10 cellular contexts compared by ENCODE assay signal in the genomic region with DNA sequence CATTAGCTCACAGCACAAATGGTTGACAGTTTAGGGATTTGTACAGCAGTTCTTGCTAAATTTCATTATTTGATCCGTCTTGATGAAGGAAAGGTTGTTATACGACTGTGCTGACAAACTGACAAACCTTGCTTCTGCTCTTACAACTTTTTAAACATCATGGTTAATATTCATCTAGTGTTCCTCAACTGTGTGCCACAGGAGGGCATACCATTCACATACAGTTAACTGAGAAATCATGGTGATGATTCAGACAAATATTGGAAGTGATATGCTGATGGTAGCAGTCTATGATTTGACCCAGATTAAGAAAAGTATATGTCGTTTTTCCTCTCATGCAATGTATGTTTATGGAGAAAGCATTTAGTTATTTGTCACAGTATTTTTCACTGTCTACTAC.
DNase-seq lines count a peak whose midpoint lies in the region; ATAC-seq and TF ChIP-seq lines count a peak whose summit lies in the region.
"Had no signal": no experiment of that assay in that cellular context is flagged by ENCODE, and none has a peak within 500 bp of the region (broad histone marks: within the 10 kb centered on the region; RNA-seq: fewer than 3 reads in every experiment).

No MANE protein-coding gene starts in this region.

- POLR2A ChIA-PET in SK-N-SH (lab: Yijun Ruan, JAX): no interaction called here

- H3K9ac ChIP-seq in KMS-11 (no peak overlapping the region), SK-N-SH (no peak overlapping the region)

- no peaks in the 10 kb centered on the region for H3K36me3 Mint-ChIP-seq in Calu3 (ENCODE audit: insufficient read depth, unreplicated experiment)

- no TSS peak for BruUV-seq in Calu3 (replicated peaks; lab: Mats Ljungman, UMichigan)

- no peaks in the 10 kb centered on the region for H3K9me2 ChIP-seq in SK-N-SH

- CTCF ChIA-PET in Calu3 (lab: Charles Lee): no interaction called here
- CTCF ChIA-PET in SK-N-SH (lab: Yijun Ruan, JAX): interaction anchor here (0.6 to 1.6 kb wide), 6 partner anchors 9 to 852 kb away, joined by 3 to 6 read pairs (median 3); no protein-coding TSS in a partner anchor

- DNase-seq in Calu3 (peak; percentile 28), SK-N-SH (peak; percentile 5), kidney epithelial cell (ENCODE audit: low read depth) (no peak), esophagus muscularis mucosa (ENCODE audit: extremely low spot score) (no peak), AML-193 (lab: John Stamatoyannopoulos, UW) (no peak)
- no peak for DNase-seq in stimulated activated naive CD4-positive, alpha-beta T cell treated with Interleukin-2 at 50 U/mL for 16 hours (lab: John Stamatoyannopoulos, UW)
- DNase-seq: dermis blood vessel endothelial cell; stimulated activated naive CD8-positive, alpha-beta T cell treated with anti-CD3 and anti-CD28 coated beads, Interleukin-15, amount 100 ng/mL, for 72 hours had no signal

- peaks cover 17% of the 10 kb centered on the region for H3K4me1 ChIP-seq in KMS-11 (ENCODE audit: low read depth, poor library complexity, severe bottlenecking)
- H3K4me1 ChIP-seq in SK-N-SH (ENCODE audit: control insufficient read depth in 1 of 2, insufficient read depth in 2 of 2, low read depth in 1 of 2, low read length in 1 of 2): no peaks in the 10 kb centered on the region; a peak in 1 of 4 replicates
- no peaks in the 10 kb centered on the region for H3K4me1 ChIP-seq in esophagus muscularis mucosa

- no peaks in the 10 kb centered on the region for H3K4me1 Mint-ChIP-seq in Calu3 (ENCODE audit: low read depth, unreplicated experiment)
- H3K4me1 Mint-ChIP-seq: stimulated activated naive CD8-positive, alpha-beta T cell treated with anti-CD3 and anti-CD28 coated beads, Interleukin-15, amount 100 ng/mL, for 72 hours had no signal

- intact Hi-C loops in Calu3 (cut with micrococcal nuclease; ENCODE audit: unreplicated experiment): loop anchor here (1.0 to 10.0 kb wide), 6 partner anchors 130 to 850 kb away; a partner anchor contains a TSS
- intact Hi-C loops in esophagus muscularis mucosa (cut with DNase I): no loop called here

- H3K4me2 ChIP-seq in KMS-11: peak overlapping the region; percentile 8; the same call in 1 of the 2 replicates
- H3K4me2 ChIP-seq in SK-N-SH: no peak overlapping the region

- H3K9me3 ChIP-seq in SK-N-SH (no peaks in the 10 kb centered on the region), esophagus muscularis mucosa (no peaks in the 10 kb centered on the region)

- no peak overlapping the region for H3K4me3 ChIP-seq in KMS-11 (IDR thresholded peaks at IDR 0.05; ENCODE audit: insufficient read depth, low read depth, low read length)
- no peak overlapping the region for H3K4me3 ChIP-seq in SK-N-SH (ENCODE audit: low read depth in 2 of 2, low read length in 1 of 2)
- H3K4me3 ChIP-seq in kidney epithelial cell (ENCODE audit: low read depth, low read length): no peak overlapping the region
- no peak overlapping the region for H3K4me3 ChIP-seq in esophagus muscularis mucosa

- H3K36me3 ChIP-seq in KMS-11 (ENCODE audit: insufficient read depth) (no peaks in the 10 kb centered on the region), SK-N-SH (replicated peaks in 1 of 2; ENCODE audit: control insufficient read depth in 1 of 2, insufficient read depth in 2 of 2, low read length in 1 of 2) (no peaks in the 10 kb centered on the region), kidney epithelial cell (ENCODE audit: control insufficient read depth, insufficient read depth, low read length) (no peaks in the 10 kb centered on the region), esophagus muscularis mucosa (no peaks in the 10 kb centered on the region)

- H3K27me3 ChIP-seq in KMS-11 (ENCODE audit: insufficient read depth, low read depth) (no peaks in the 10 kb centered on the region), SK-N-SH (ENCODE audit: insufficient read depth) (no peaks in the 10 kb centered on the region), kidney epithelial cell (ENCODE audit: control insufficient read depth, insufficient read depth, low read length) (no peaks in the 10 kb centered on the region), esophagus muscularis mucosa (no peaks in the 10 kb centered on the region)

- TF ChIP-seq CTCF in Calu3 (IDR thresholded peaks at IDR 0.05; ENCODE audit: unreplicated experiment): no peak
- TF ChIP-seq CTCF in KMS-11 (conservative IDR thresholded peaks at IDR 0.05; ENCODE audit: low read depth, low read length): peak; percentile 64
- peak; percentile 63 for TF ChIP-seq CTCF in SK-N-SH (IDR thresholded peaks at IDR 0.05)
- TF ChIP-seq CTCF in kidney epithelial cell (IDR thresholded peaks at IDR 0.05; ENCODE audit: insufficient read depth, low read length, poor library complexity, severe bottlenecking): peak; percentile 38
- TF ChIP-seq CTCF in esophagus muscularis mucosa (IDR thresholded peaks at IDR 0.05): no peak

- H3F3A ChIP-seq in SK-N-SH (replicated peaks; ENCODE audit: insufficient read depth): no peaks in the 10 kb centered on the region

- no peaks in the 10 kb centered on the region for H4K20me1 ChIP-seq in KMS-11 (ENCODE audit: insufficient read depth)
- H4K20me1 ChIP-seq in SK-N-SH (ENCODE audit: insufficient read depth): no peaks in the 10 kb centered on the region

- no peaks in the 10 kb centered on the region for H3K79me2 ChIP-seq in KMS-11 (ENCODE audit: insufficient read depth, low read depth)
- H3K79me2 ChIP-seq in SK-N-SH (ENCODE audit: insufficient read depth): no peaks in the 10 kb centered on the region

- TF ChIP-seq EP300 in SK-N-SH (IDR thresholded peaks at IDR 0.05; ENCODE audit: borderline replicate concordance in 1 of 2, low read depth in 1 of 2, low read length in 1 of 2): no peak
- no peak for TF ChIP-seq EP300 in esophagus muscularis mucosa (IDR thresholded peaks at IDR 0.05)

- no peak overlapping the region for H3K27ac ChIP-seq in KMS-11
- no peak overlapping the region for H3K27ac ChIP-seq in SK-N-SH (ENCODE audit: low read depth in 2 of 2, low read length in 1 of 2)
- H3K27ac ChIP-seq in esophagus muscularis mucosa (replicated peaks in 1 of 4): no peak overlapping the region

- TF ChIP-seq RAD21 in SK-N-SH (IDR thresholded peaks at IDR 0.05; ENCODE audit: low read length): peak; percentile 80

- no peaks in the 10 kb centered on the region for H3K27me3 Mint-ChIP-seq in Calu3 (ENCODE audit: unreplicated experiment)
- H3K27me3 Mint-ChIP-seq: stimulated activated naive CD8-positive, alpha-beta T cell treated with anti-CD3 and anti-CD28 coated beads, Interleukin-15, amount 100 ng/mL, for 72 hours had no signal

- H3K9me3 Mint-ChIP-seq in Calu3 (ENCODE audit: low read depth, unreplicated experiment): peaks cover 5% of the 10 kb centered on the region

- H2AFZ ChIP-seq in KMS-11 (ENCODE audit: low read depth) (peak overlapping the region; percentile 31; the same call in 1 of the 2 replicates), SK-N-SH (ENCODE audit: low read depth) (no peak overlapping the region)

- H3K4me3 Mint-ChIP-seq in Calu3 (ENCODE audit: low read depth, unreplicated experiment): peak overlapping the region; percentile 10
- H3K4me3 Mint-ChIP-seq: stimulated activated naive CD8-positive, alpha-beta T cell treated with anti-CD3 and anti-CD28 coated beads, Interleukin-15, amount 100 ng/mL, for 72 hours had no signal

- WGBS in SK-N-SH (ENCODE audit: low lambda C conversion rate): 37% methylated on average over 3 of the region's 3 CpGs
- 51% methylated on average over 3 of the region's 3 CpGs for WGBS in esophagus muscularis mucosa

- no peak for ATAC-seq in HG03457 (IDR thresholded peaks at IDR 0.05; ENCODE audit: unreplicated experiment)
- ATAC-seq: stimulated activated naive CD8-positive, alpha-beta T cell treated with anti-CD3 and anti-CD28 coated beads, Interleukin-15, amount 100 ng/mL, for 72 hours had no signal

- no peak for TF ChIP-seq POLR2A in esophagus muscularis mucosa (IDR thresholded peaks at IDR 0.05; ENCODE audit: low read depth)

- H3K27ac Mint-ChIP-seq in Calu3 (ENCODE audit: unreplicated experiment): no peak overlapping the region
- H3K27ac Mint-ChIP-seq: stimulated activated naive CD8-positive, alpha-beta T cell treated with anti-CD3 and anti-CD28 coated beads, Interleukin-15, amount 100 ng/mL, for 72 hours had no signal

TF ChIP-seq in SK-N-SH, 30 proteins besides CTCF, POLR2A, EP300 and RAD21:
- no peak for TF ChIP-seq CHD2 (IDR thresholded peaks at IDR 0.05; ENCODE audit: low read length, partially characterized antibody)
- TF ChIP-seq, protein P1, sequence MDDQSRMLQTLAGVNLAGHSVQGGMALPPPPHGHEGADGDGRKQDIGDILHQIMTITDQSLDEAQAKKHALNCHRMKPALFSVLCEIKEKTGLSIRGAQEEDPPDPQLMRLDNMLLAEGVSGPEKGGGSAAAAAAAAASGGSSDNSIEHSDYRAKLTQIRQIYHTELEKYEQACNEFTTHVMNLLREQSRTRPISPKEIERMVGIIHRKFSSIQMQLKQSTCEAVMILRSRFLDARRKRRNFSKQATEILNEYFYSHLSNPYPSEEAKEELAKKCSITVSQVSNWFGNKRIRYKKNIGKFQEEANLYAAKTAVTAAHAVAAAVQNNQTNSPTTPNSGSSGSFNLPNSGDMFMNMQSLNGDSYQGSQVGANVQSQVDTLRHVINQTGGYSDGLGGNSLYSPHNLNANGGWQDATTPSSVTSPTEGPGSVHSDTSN (IDR thresholded peaks at IDR 0.05): peak; percentile 24
- peak; percentile 63 for TF ChIP-seq SMC3 (IDR thresholded peaks at IDR 0.05; ENCODE audit: low read depth, low read length)
- TF ChIP-seq YY1 (IDR thresholded peaks at IDR 0.05; ENCODE audit: low read depth): no peak

Comparison
In these comparisons a context has a peak if more than half of its experiments do, and no peak if none do; other contexts are left out.
1. DNase-seq: peak in Calu3 (single experiment) and SK-N-SH (single experiment); none in kidney epithelial cell (single experiment), esophagus muscularis mucosa (single experiment), stimulated activated naive CD4-positive, alpha-beta T cell treated with Interleukin-2 at 50 U/mL for 16 hours (single experiment) and AML-193 (0 of 2).
2. CTCF ChIP-seq: peak in KMS-11 (single experiment), SK-N-SH (single experiment) and kidney epithelial cell (single experiment); none in Calu3 (single experiment) and esophagus muscularis mucosa (0 of 3).